In genomic region chr12:11731042-11731357, GRCh38 we compare ENCODE assay signal across 10 cellular contexts.
DNase-seq lines count a peak whose midpoint lies in the region; ATAC-seq and TF ChIP-seq lines count a peak whose summit lies in the region.
"Had no signal": no experiment of that assay in that cellular context is flagged by ENCODE, and none has a peak within 500 bp of the region (broad histone marks: within the 10 kb centered on the region; RNA-seq: fewer than 3 reads in every experiment).

No MANE protein-coding gene starts in this region.

- H3K4me2 ChIP-seq in PC-9 (peak overlapping the region; percentile 72), smooth muscle cell (peak overlapping the region; percentile 65)

- H3K36me3 Mint-ChIP-seq in Calu3 (ENCODE audit: insufficient read depth, unreplicated experiment): peaks cover 45% of the 10 kb centered on the region
- no peaks in the 10 kb centered on the region for H3K36me3 Mint-ChIP-seq in effector memory CD8-positive, alpha-beta T cell (ENCODE audit: insufficient read depth)
- H3K36me3 Mint-ChIP-seq: brain had no signal

- no peaks in the 10 kb centered on the region for H4K20me1 ChIP-seq in PC-9 (ENCODE audit: insufficient read depth)
- peaks cover 12% of the 10 kb centered on the region for H4K20me1 ChIP-seq in smooth muscle cell (ENCODE audit: low read depth)

- H3K36me3 ChIP-seq in PC-9 (ENCODE audit: low read depth) (peaks cover 7% of the 10 kb centered on the region), smooth muscle cell (ENCODE audit: low read depth) (no peaks in the 10 kb centered on the region)

- no peak overlapping the region for H2AFZ ChIP-seq in PC-9
- H2AFZ ChIP-seq in smooth muscle cell (ENCODE audit: low read depth): no peak overlapping the region

- H3K27me3 ChIP-seq in PC-9 (ENCODE audit: insufficient read depth, low read depth) (no peaks in the 10 kb centered on the region), smooth muscle cell (ENCODE audit: low read depth) (no peaks in the 10 kb centered on the region)

- peak; percentile 41 for ATAC-seq in effector memory CD8-positive, alpha-beta T cell (replicated peaks)

- no peaks in the 10 kb centered on the region for H3K27me3 Mint-ChIP-seq in Calu3 (ENCODE audit: unreplicated experiment)
- H3K27me3 Mint-ChIP-seq in effector memory CD8-positive, alpha-beta T cell: no peaks in the 10 kb centered on the region
- H3K27me3 Mint-ChIP-seq: brain had no signal

- no peak for TF ChIP-seq CTCF in Calu3 (IDR thresholded peaks at IDR 0.05; ENCODE audit: unreplicated experiment)
- TF ChIP-seq CTCF in PC-9 (conservative IDR thresholded peaks at IDR 0.05): no peak
- TF ChIP-seq CTCF in smooth muscle cell (IDR thresholded peaks at IDR 0.05; ENCODE audit: borderline replicate concordance, insufficient read depth, poor library complexity, severe bottlenecking): no peak

- H3K4me3 Mint-ChIP-seq in Calu3 (ENCODE audit: low read depth, unreplicated experiment): peak overlapping the region; percentile 58
- H3K4me3 Mint-ChIP-seq in effector memory CD8-positive, alpha-beta T cell: peak overlapping the region; percentile 68 to 76
- H3K4me3 Mint-ChIP-seq: brain had no signal

- H3K4me1 Mint-ChIP-seq in Calu3 (ENCODE audit: low read depth, unreplicated experiment): peaks cover 57% of the 10 kb centered on the region
- H3K4me1 Mint-ChIP-seq in effector memory CD8-positive, alpha-beta T cell (ENCODE audit: low read depth in 2 of 2): peaks cover 31 to 42% of the 10 kb centered on the region in 2 donors

- H3K27ac Mint-ChIP-seq in Calu3 (ENCODE audit: unreplicated experiment): peak overlapping the region; percentile 98
- peak overlapping the region; percentile 91 to 94 for H3K27ac Mint-ChIP-seq in effector memory CD8-positive, alpha-beta T cell

- peaks cover 43% of the 10 kb centered on the region for H3F3A ChIP-seq in PC-9 (ENCODE audit: insufficient read depth, low read depth)
- H3F3A ChIP-seq in smooth muscle cell (ENCODE audit: low read depth): no peaks in the 10 kb centered on the region

- H3K79me2 ChIP-seq in PC-9 (ENCODE audit: low read depth) (peaks cover 54% of the 10 kb centered on the region), smooth muscle cell (ENCODE audit: low read depth) (peaks cover 94% of the 10 kb centered on the region)

- H3K9me2 ChIP-seq in PC-9 (ENCODE audit: insufficient read depth): no peaks in the 10 kb centered on the region

- 89% methylated on average over 1 of the region's 1 CpG for WGBS in smooth muscle cell (ENCODE audit: low lambda C conversion rate)

- H3K9me3 Mint-ChIP-seq in Calu3 (ENCODE audit: low read depth, unreplicated experiment): no peaks in the 10 kb centered on the region
- H3K9me3 Mint-ChIP-seq in effector memory CD8-positive, alpha-beta T cell: no peaks in the 10 kb centered on the region
- H3K9me3 Mint-ChIP-seq: brain had no signal

- BruUV-seq in Calu3 (replicated peaks; lab: Mats Ljungman, UMichigan) (TSS peak; percentile 83), PC-9 (replicated peaks; lab: Mats Ljungman, UMichigan) (no TSS peak)

- peak overlapping the region; percentile 8; the same call in 1 of the 2 replicates for H3K4me3 ChIP-seq in PC-9
- no peak overlapping the region for H3K4me3 ChIP-seq in smooth muscle cell

- no peaks in the 10 kb centered on the region for H3K9me3 ChIP-seq in PC-9 (ENCODE audit: insufficient read depth, low read depth)
- H3K9me3 ChIP-seq in smooth muscle cell (replicated peaks; ENCODE audit: low read depth): no peaks in the 10 kb centered on the region

- H3K9ac ChIP-seq in smooth muscle cell (ENCODE audit: low read depth): peak overlapping the region; percentile 40

- H3K27ac ChIP-seq in PC-9 (peak overlapping the region; percentile 87), smooth muscle cell (ENCODE audit: low read depth) (peak overlapping the region; percentile 64), substantia nigra (ENCODE audit: low read depth, low read length, poor library complexity, severe bottlenecking) (no peak overlapping the region), caudate nucleus (ENCODE audit: low read depth, low read length) (no peak overlapping the region)

- intact Hi-C loops in Calu3 (cut with micrococcal nuclease; ENCODE audit: unreplicated experiment): loop anchor here (2.0 to 5.0 kb wide), 3 partner anchors 24 to 149 kb away; no protein-coding TSS in a partner anchor
- intact Hi-C loops in PC-9 (cut with micrococcal nuclease; ENCODE audit: unreplicated experiment): loop anchor here (2.0 to 10.0 kb wide), 5 partner anchors 150 to 604 kb away; no protein-coding TSS in a partner anchor

- CTCF ChIA-PET in Calu3 (lab: Charles Lee) (interaction anchor here (1.0 to 2.0 kb wide), 4 partner anchors 15 to 302 kb away, joined by 3 to 6 read pairs (median 4); no protein-coding TSS in a partner anchor), PC-9 (lab: Charles Lee) (interaction anchor here (0.7 kb wide), 1 partner anchor 78 kb away, joined by 3 read pairs; no protein-coding TSS in a partner anchor)

- DNase-seq in Calu3 (no peak), PC-9 (no peak), smooth muscle cell (lab: John Stamatoyannopoulos, UW; ENCODE audit: unreplicated experiment) (no peak), islet precursor cell (no peak), Kasumi-1 (lab: John Stamatoyannopoulos, UW) (no peak), substantia nigra (lab: John Stamatoyannopoulos, UW) (no peak), caudate nucleus (lab: John Stamatoyannopoulos, UW) (no peak)
- DNase-seq in effector memory CD8-positive, alpha-beta T cell: no peak
- DNase-seq: GF-D8 had no signal

- H3K4me1 ChIP-seq in PC-9 (replicated peaks; ENCODE audit: insufficient read depth) (peaks cover 44% of the 10 kb centered on the region), smooth muscle cell (ENCODE audit: low read depth) (peaks cover 9% of the 10 kb centered on the region)

- POLR2A ChIA-PET in PC-9 (lab: Charles Lee; ENCODE audit: unreplicated experiment): interaction anchor here (0.6 to 1.5 kb wide), 3 partner anchors 65 to 141 kb away, joined by 3 to 14 read pairs (median 4); partner anchors contain the start of gene ETV6

Comparison
In these comparisons a context has a peak if more than half of its experiments do, and no peak if none do; other contexts are left out.
1. H3K27ac ChIP-seq: peak in PC-9 (single experiment) and smooth muscle cell (single experiment); none in substantia nigra (single experiment) and caudate nucleus (single experiment).